Comparison of ENCODE assay signal across 25 cellular contexts in genomic region chr2:165011199-165011598, GRCh38. TPM values are rescaled to one million over a fixed set of nuclear protein-coding genes. Genes with fewer than 3 reads are reported as not detected.
DNase-seq lines count a peak whose midpoint lies in the region; ATAC-seq, FAIRE-seq and TF ChIP-seq lines count a peak whose summit lies in the region.
"Had no signal": no experiment of that assay in that cellular context is flagged by ENCODE, and none has a peak within 500 bp of the region (broad histone marks: within the 10 kb centered on the region; RNA-seq: fewer than 3 reads in every experiment).

No MANE protein-coding gene starts in this region.

- no peaks in the 10 kb centered on the region for H3K36me3 Mint-ChIP-seq in GM23338 (ENCODE audit: low read depth)
- H3K36me3 Mint-ChIP-seq: CD14-positive monocyte; CD8-positive, alpha-beta memory T cell had no signal

- H3K27me3 Mint-ChIP-seq in GM23338 (ENCODE audit: insufficient read depth, low read depth, poor library complexity): no peaks in the 10 kb centered on the region

- H3K27me3 ChIP-seq in GM23338 (ENCODE audit: insufficient read depth) (no peaks in the 10 kb centered on the region), bronchial epithelial cell (ENCODE audit: control insufficient read depth, insufficient read depth, low read length) (no peaks in the 10 kb centered on the region), foreskin keratinocyte (no peaks in the 10 kb centered on the region)
- H3K27me3 ChIP-seq: BE2C; BLaER1 treated with 17β-estradiol and CSF1 and Interleukin-3, amounts not matched to agents 10 nM and 100 nM had no signal

- H3K27ac ChIP-seq in GM23338 (ENCODE audit: low read depth): no peak overlapping the region
- H3K27ac ChIP-seq in foreskin keratinocyte: no peak overlapping the region
- H3K27ac ChIP-seq: A549; BLaER1 treated with 17β-estradiol and CSF1 and Interleukin-3, amounts not matched to agents 10 nM and 100 nM had no signal

- H3K4me1 ChIP-seq in GM23338 (ENCODE audit: insufficient read depth): peaks cover 8% of the 10 kb centered on the region; the same call in 1 of the 2 replicates
- peaks cover 21% of the 10 kb centered on the region for H3K4me1 ChIP-seq in foreskin keratinocyte
- H3K4me1 ChIP-seq: BE2C had no signal

- no peaks in the 10 kb centered on the region for H3K9me3 Mint-ChIP-seq in GM23338
- H3K9me3 Mint-ChIP-seq: CD14-positive monocyte; CD4-positive, alpha-beta T cell; CD8-positive, alpha-beta memory T cell had no signal

- H2AFZ ChIP-seq in GM23338: no peak overlapping the region

- no peak for DNase-seq in GM23338 (ENCODE audit: low spot score)
- DNase-seq in bronchial epithelial cell (ENCODE audit: low read depth): peak; percentile 52
- DNase-seq in foreskin keratinocyte: peak in 1 of 2 donors; percentile 44
- DNase-seq in renal cortical epithelial cell (ENCODE audit: low read depth): peak; percentile 68
- DNase-seq in erythroblast (lab: John Stamatoyannopoulos, UW): no peak
- no peak for DNase-seq in activated T-cell treated with anti-CD3 and anti-CD28 coated beads, Interleukin-2, amount 50 U/mL, for 48 hours
- no peak for DNase-seq in NCI-H146 treated with DMSO at 0.1 percent for 48 hours (lab: John Stamatoyannopoulos, UW; ENCODE audit: unreplicated experiment)
- DNase-seq: 8988T; ACHN; AML-193; BE2C; CD4-positive, alpha-beta T cell; CD8-positive, alpha-beta memory T cell; DMS 273 treated with DMSO at 0.1 percent for 48 hours; DMS79 treated with DMSO at 0.1 percent for 48 hours; H7 had no signal

- H3K36me3 ChIP-seq in GM23338 (ENCODE audit: insufficient read depth): no peaks in the 10 kb centered on the region
- no peaks in the 10 kb centered on the region for H3K36me3 ChIP-seq in bronchial epithelial cell (ENCODE audit: control insufficient read depth, insufficient read depth, low read length)
- H3K36me3 ChIP-seq: BE2C; BLaER1 treated with 17β-estradiol and CSF1 and Interleukin-3, amounts not matched to agents 10 nM and 100 nM had no signal

- ATAC-seq in GM23338 (peak; percentile 35; the same call in 2 of the 3 replicates), foreskin keratinocyte (peak; percentile 34)
- ATAC-seq: A549, HCT116 had no signal

- H3K4me3 ChIP-seq in GM23338 (no peak overlapping the region), bronchial epithelial cell (ENCODE audit: low read depth, low read length) (no peak overlapping the region)
- H3K4me3 ChIP-seq: A549; BLaER1 treated with 17β-estradiol and CSF1 and Interleukin-3, amounts not matched to agents 10 nM and 100 nM had no signal

- H3F3A ChIP-seq in GM23338 (replicated peaks; ENCODE audit: low read depth): no peaks in the 10 kb centered on the region

- H3K4me2 ChIP-seq in GM23338: no peak overlapping the region
- H3K4me2 ChIP-seq: A549; BLaER1 treated with 17β-estradiol and CSF1 and Interleukin-3, amounts not matched to agents 10 nM and 100 nM had no signal

- TF ChIP-seq CTCF in GM23338 (conservative IDR thresholded peaks at IDR 0.05; ENCODE audit: low read depth in 2 of 2): no peak
- no peak for TF ChIP-seq CTCF in bronchial epithelial cell (IDR thresholded peaks at IDR 0.05; ENCODE audit: insufficient read depth, low read length, severe bottlenecking)
- no peak for TF ChIP-seq CTCF in foreskin keratinocyte (conservative IDR thresholded peaks at IDR 0.05)

- no peaks in the 10 kb centered on the region for H3K79me2 ChIP-seq in GM23338 (replicated peaks; ENCODE audit: insufficient read depth)

- no peaks in the 10 kb centered on the region for H3K9me2 ChIP-seq in GM23338 (ENCODE audit: insufficient read depth)

- peaks cover 8% of the 10 kb centered on the region; the same call in 2 of the 3 replicates for H3K4me1 Mint-ChIP-seq in GM23338
- H3K4me1 Mint-ChIP-seq: CD8-positive, alpha-beta memory T cell had no signal

- no peak for FAIRE-seq in bronchial epithelial cell (lab: Jason Lieb, UNC)
- FAIRE-seq: A549, D721Med, G401.6, GM12892, H1 had no signal

- no peaks in the 10 kb centered on the region for H4K20me1 ChIP-seq in GM23338 (replicated peaks; ENCODE audit: insufficient read depth)
- H4K20me1 ChIP-seq: BLaER1 treated with 17β-estradiol and CSF1 and Interleukin-3, amounts not matched to agents 10 nM and 100 nM had no signal

- H3K4me3 Mint-ChIP-seq in GM23338: no peak overlapping the region
- H3K4me3 Mint-ChIP-seq: CD14-positive monocyte; CD4-positive, alpha-beta T cell; CD8-positive, alpha-beta memory T cell had no signal

- no peak overlapping the region for H3K27ac Mint-ChIP-seq in GM23338
- H3K27ac Mint-ChIP-seq: CD4-positive, alpha-beta T cell; CD8-positive, alpha-beta memory T cell had no signal

- no peak for TF ChIP-seq POLR2A in erythroblast (IDR thresholded peaks at IDR 0.05; ENCODE audit: low read length)

TF ChIP-seq in GM23338, 12 proteins besides CTCF, POLR2A, EP300 and RAD21 (continues in another document):
- TF ChIP-seq ZNF114 (CRISPR knock-in tag; IDR thresholded peaks at IDR 0.05) (no peak), REST (IDR thresholded peaks at IDR 0.05; ENCODE audit: unreplicated experiment) (no peak), POLR2AphosphoS5 (IDR thresholded peaks at IDR 0.05; ENCODE audit: low read depth) (no peak), ETS1 (IDR thresholded peaks at IDR 0.05) (no peak), EZH2 (IDR thresholded peaks at IDR 0.05; ENCODE audit: low read depth, unreplicated experiment) (no peak), NANOG (IDR thresholded peaks at IDR 0.05; ENCODE audit: borderline replicate concordance) (no peak), EZH2phosphoT487 (IDR thresholded peaks at IDR 0.05; ENCODE audit: unreplicated experiment) (no peak), STAT1 (IDR thresholded peaks at IDR 0.05; ENCODE audit: unreplicated experiment) (no peak), ZNF331 (CRISPR knock-in tag; IDR thresholded peaks at IDR 0.05; ENCODE audit: low read depth) (no peak)

RNA-seq across cellular contexts. Expression of gene SLC38A11, which starts 55.9 kb away (rescaled TPM):
- not detected in 2 replicates for total RNA-seq in GM23338 (2014; rRNA removed; shearing (Covaris generic))
- not detected in 2 replicates for polyA plus RNA-seq in GM23338 (2016; fragmentation: Nextera tagmentation; extraction: Ambion mirVana)
- not detected in 2 replicates for total RNA-seq in bronchial epithelial cell
- total RNA-seq in foreskin keratinocyte: not detected in 2 replicates
- polyA plus RNA-seq in foreskin keratinocyte: not detected in 2 replicates
- total RNA-seq in renal cortical epithelial cell: 0.69 and 1.2 TPM in 2 replicates
- total RNA-seq: CD4-positive, alpha-beta T cell; CD8-positive, alpha-beta memory T cell; Daoy; H1; H7 had no signal
- polyA plus RNA-seq: CD14-positive monocyte; CD8-positive, alpha-beta memory T cell; H1 had no signal

Comparison
In these comparisons a context has a peak if more than half of its experiments do, and no peak if none do; other contexts are left out.
1. DNase-seq: peak in bronchial epithelial cell (single experiment) and renal cortical epithelial cell (single experiment); none in GM23338 (single experiment), erythroblast (0 of 2), activated T-cell treated with anti-CD3 and anti-CD28 coated beads, Interleukin-2, amount 50 U/mL, for 48 hours (0 of 2) and NCI-H146 treated with DMSO at 0.1 percent for 48 hours (single experiment).